8 cellular contexts compared by ENCODE assay signal in the genomic region with DNA sequence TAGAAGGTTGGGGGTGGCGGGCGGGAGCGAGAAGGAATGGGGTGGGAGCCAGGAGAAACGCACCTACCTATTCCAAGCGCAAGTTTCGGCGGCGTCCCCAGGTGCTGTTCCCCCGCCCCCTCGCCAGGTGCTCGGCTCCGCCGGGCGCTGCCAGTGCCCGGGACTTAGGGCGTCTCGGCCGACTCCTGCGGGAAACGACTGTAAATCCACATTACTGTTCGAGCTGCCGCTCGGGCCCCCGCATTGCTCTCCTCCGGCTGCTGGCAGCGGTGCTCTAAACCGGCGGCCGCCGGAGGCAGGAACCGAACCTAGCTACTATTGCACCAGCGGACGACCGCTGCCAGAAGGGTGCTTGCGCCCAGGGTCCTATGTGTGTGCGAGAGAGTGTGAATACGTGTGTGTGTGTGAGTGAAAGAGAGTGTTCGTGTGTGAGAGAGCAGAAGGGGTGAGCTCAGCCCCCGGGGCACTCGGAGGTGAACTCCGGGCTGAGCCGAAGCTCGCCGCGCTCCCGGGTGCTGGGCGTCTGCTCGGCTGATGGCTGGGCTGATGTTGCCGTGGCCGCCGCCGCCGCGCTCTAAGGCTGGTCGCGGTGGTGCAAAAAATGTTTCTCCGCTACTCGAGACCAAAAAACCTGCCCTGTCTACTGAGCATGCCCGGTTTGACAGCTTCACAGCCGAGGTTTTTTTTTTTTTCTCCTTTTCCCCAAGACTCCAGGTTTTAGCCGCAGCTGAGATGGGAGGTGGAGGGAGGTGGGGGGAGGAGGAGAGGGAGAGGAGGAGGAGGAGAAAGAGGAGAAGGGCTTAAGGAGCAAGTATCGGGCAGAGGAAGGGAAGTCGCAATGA.
DNase-seq lines count a peak whose midpoint lies in the region; ATAC-seq and TF ChIP-seq lines count a peak whose summit lies in the region.

No MANE protein-coding gene starts in this region.

- H3F3A ChIP-seq in GM23248 (ENCODE audit: insufficient read depth): no peaks in the 10 kb centered on the region
- no peaks in the 10 kb centered on the region for H3F3A ChIP-seq in PC-3 (ENCODE audit: low read length, unreplicated experiment)

- TF ChIP-seq CTCF in PC-3 (conservative IDR thresholded peaks at IDR 0.05; ENCODE audit: low read depth, low read length): no peak
- no peak for TF ChIP-seq CTCF in endodermal cell (conservative IDR thresholded peaks at IDR 0.05)

- TF ChIP-seq POLR2A in GM18505 (IDR thresholded peaks at IDR 0.05; ENCODE audit: borderline replicate concordance, extremely low read depth, insufficient read depth, insufficient read length): no peak

- H3K9me3 ChIP-seq in GM23248 (ENCODE audit: low read depth): no peaks in the 10 kb centered on the region
- H3K9me3 ChIP-seq in PC-3 (ENCODE audit: low read length): no peaks in the 10 kb centered on the region
- no peaks in the 10 kb centered on the region for H3K9me3 ChIP-seq in endodermal cell (ENCODE audit: control insufficient read depth, low read length)

- H3K4me1 Mint-ChIP-seq in endodermal cell: peaks cover 15% of the 10 kb centered on the region
- H3K4me1 Mint-ChIP-seq in naive thymus-derived CD8-positive, alpha-beta T cell: peaks cover 7 to 28% (median 20%) of the 10 kb centered on the region in 4 donors

- peaks cover 44% of the 10 kb centered on the region for H3K27me3 Mint-ChIP-seq in endodermal cell (ENCODE audit: insufficient read depth)
- peaks cover 21 to 38% (median 32%) of the 10 kb centered on the region in 5 donors for H3K27me3 Mint-ChIP-seq in naive thymus-derived CD8-positive, alpha-beta T cell

- H3K79me2 ChIP-seq in GM23248 (ENCODE audit: insufficient read depth) (no peaks in the 10 kb centered on the region), PC-3 (ENCODE audit: low read length) (no peaks in the 10 kb centered on the region)

- H3K36me3 ChIP-seq in GM23248 (ENCODE audit: low read depth) (no peaks in the 10 kb centered on the region), PC-3 (ENCODE audit: low read depth, low read length) (no peaks in the 10 kb centered on the region), endodermal cell (ENCODE audit: control insufficient read depth, insufficient read depth, low read length) (no peaks in the 10 kb centered on the region)

- H3K27ac ChIP-seq in GM23248 (no peak overlapping the region), PC-3 (ENCODE audit: low read length) (no peak overlapping the region), endodermal cell (ENCODE audit: low read depth, low read length) (no peak overlapping the region)

- DNase-seq in GM23248 (peak; percentile 20), PC-3 (peak; percentile 37), endodermal cell (peak; percentile 75), NCI-H345 (lab: John Stamatoyannopoulos, UW) (no peak), SHP77 treated with DMSO at 0.1 percent for 48 hours (lab: John Stamatoyannopoulos, UW) (no peak)
- DNase-seq in naive thymus-derived CD8-positive, alpha-beta T cell: no peak

- no peaks in the 10 kb centered on the region for H3K9me2 ChIP-seq in GM23248 (ENCODE audit: insufficient read depth)
- no peaks in the 10 kb centered on the region for H3K9me2 ChIP-seq in PC-3 (replicated peaks; ENCODE audit: low read length)

- H3K9ac ChIP-seq in GM23248 (no peak overlapping the region), PC-3 (ENCODE audit: low read length) (no peak overlapping the region), endodermal cell (ENCODE audit: extremely low read depth, low read length, poor library complexity, severe bottlenecking) (no peak overlapping the region)

- H2AFZ ChIP-seq in GM23248: no peak overlapping the region
- peak overlapping the region; percentile 95 for H2AFZ ChIP-seq in PC-3 (ENCODE audit: low read length)

- 1 to 3% methylated on average over 20 to 41 of the region's 63 CpGs for WGBS in GM23248 (ENCODE audit: low coverage in 1 of 2, low lambda C conversion rate in 2 of 2, missing lambda C conversion rate in 2 of 2), 2 experiments
- 0% methylated on average over 6 to 60 of the region's 63 CpGs for WGBS in endodermal cell (ENCODE audit: insufficient coverage in 1 of 2, insufficient read length in 1 of 2), 2 experiments

- no peaks in the 10 kb centered on the region for H3K4me1 ChIP-seq in GM23248 (ENCODE audit: insufficient read depth)
- H3K4me1 ChIP-seq in PC-3 (ENCODE audit: insufficient read depth, low read length): no peaks in the 10 kb centered on the region
- H3K4me1 ChIP-seq in endodermal cell (ENCODE audit: control insufficient read depth, insufficient read depth, low read length): no peaks in the 10 kb centered on the region

- H3K9me3 Mint-ChIP-seq in endodermal cell: no peaks in the 10 kb centered on the region
- H3K9me3 Mint-ChIP-seq in naive thymus-derived CD8-positive, alpha-beta T cell: no peaks in the 10 kb centered on the region

- H3K27me3 ChIP-seq in GM23248 (replicated peaks; ENCODE audit: insufficient read depth) (peaks cover 6% of the 10 kb centered on the region), PC-3 (ENCODE audit: low read length) (peaks cover 35% of the 10 kb centered on the region), endodermal cell (ENCODE audit: control insufficient read depth, insufficient read depth, low read length, poor library complexity, severe bottlenecking) (peaks cover 34% of the 10 kb centered on the region)

- peak overlapping the region; percentile 53 for H3K4me2 ChIP-seq in GM23248 (ENCODE audit: unreplicated experiment)
- H3K4me2 ChIP-seq in PC-3 (ENCODE audit: low read length): peak overlapping the region; percentile 89

- intact Hi-C loops in PC-3 (cut with micrococcal nuclease): loop anchor here (1.0 to 10.0 kb wide), 4 partner anchors 72 to 797 kb away; no protein-coding TSS in a partner anchor

- in situ Hi-C loops in GM23248 (cut with MboI): no loop called here

- peak overlapping the region; percentile 3 for H3K27ac Mint-ChIP-seq in endodermal cell
- H3K27ac Mint-ChIP-seq in naive thymus-derived CD8-positive, alpha-beta T cell: no peak overlapping the region

- no TSS peak for BruUV-seq in PC-3 (replicated peaks; lab: Mats Ljungman, UMichigan)

- H3K4me3 ChIP-seq in GM23248 (peak overlapping the region; percentile 58), PC-3 (ENCODE audit: low read length) (peak overlapping the region; percentile 63), endodermal cell (ENCODE audit: low read length) (peak overlapping the region; percentile 77)

- peak; percentile 25 for ATAC-seq in PC-3
- ATAC-seq in naive thymus-derived CD8-positive, alpha-beta T cell: peak in 1 of 2 donors; percentile 43
- no peak for ATAC-seq in GM21367 (IDR thresholded peaks at IDR 0.05; ENCODE audit: unreplicated experiment)
- no peak for ATAC-seq in GM18505 (IDR thresholded peaks at IDR 0.05; ENCODE audit: unreplicated experiment)

- peak overlapping the region; percentile 63 for H3K4me3 Mint-ChIP-seq in endodermal cell
- H3K4me3 Mint-ChIP-seq in naive thymus-derived CD8-positive, alpha-beta T cell: peak overlapping the region; percentile 53 to 89 (median 77)

- CTCF ChIA-PET in PC-3 (lab: Charles Lee): interaction anchor here (0.6 to 0.7 kb wide), 3 partner anchors 62 to 174 kb away, joined by 4 to 7 read pairs (median 5); no protein-coding TSS in a partner anchor

- no peaks in the 10 kb centered on the region for H4K20me1 ChIP-seq in GM23248 (ENCODE audit: insufficient read depth)
- no peaks in the 10 kb centered on the region for H4K20me1 ChIP-seq in PC-3 (ENCODE audit: low read length)

- POLR2A ChIA-PET in PC-3 (lab: Charles Lee; ENCODE audit: unreplicated experiment): no interaction called here
- POLR2A ChIA-PET in naive thymus-derived CD8-positive, alpha-beta T cell (lab: Charles Lee): no interaction called here

- no peaks in the 10 kb centered on the region for H3K36me3 Mint-ChIP-seq in endodermal cell (ENCODE audit: low read depth)
- no peaks in the 10 kb centered on the region for H3K36me3 Mint-ChIP-seq in naive thymus-derived CD8-positive, alpha-beta T cell

Comparison
In these comparisons a context has a peak if more than half of its experiments do, and no peak if none do; other contexts are left out.
1. DNase-seq: peak in GM23248 (single experiment), PC-3 (single experiment) and endodermal cell (single experiment); none in naive thymus-derived CD8-positive, alpha-beta T cell (0 of 10), NCI-H345 (single experiment) and SHP77 treated with DMSO at 0.1 percent for 48 hours (single experiment).
2. Peak in every context shown above with its lines, with median percentiles within 50 percentile points of each other: H3K4me3 ChIP-seq.